8 cellular contexts compared by ENCODE assay signal in the genomic region with DNA sequence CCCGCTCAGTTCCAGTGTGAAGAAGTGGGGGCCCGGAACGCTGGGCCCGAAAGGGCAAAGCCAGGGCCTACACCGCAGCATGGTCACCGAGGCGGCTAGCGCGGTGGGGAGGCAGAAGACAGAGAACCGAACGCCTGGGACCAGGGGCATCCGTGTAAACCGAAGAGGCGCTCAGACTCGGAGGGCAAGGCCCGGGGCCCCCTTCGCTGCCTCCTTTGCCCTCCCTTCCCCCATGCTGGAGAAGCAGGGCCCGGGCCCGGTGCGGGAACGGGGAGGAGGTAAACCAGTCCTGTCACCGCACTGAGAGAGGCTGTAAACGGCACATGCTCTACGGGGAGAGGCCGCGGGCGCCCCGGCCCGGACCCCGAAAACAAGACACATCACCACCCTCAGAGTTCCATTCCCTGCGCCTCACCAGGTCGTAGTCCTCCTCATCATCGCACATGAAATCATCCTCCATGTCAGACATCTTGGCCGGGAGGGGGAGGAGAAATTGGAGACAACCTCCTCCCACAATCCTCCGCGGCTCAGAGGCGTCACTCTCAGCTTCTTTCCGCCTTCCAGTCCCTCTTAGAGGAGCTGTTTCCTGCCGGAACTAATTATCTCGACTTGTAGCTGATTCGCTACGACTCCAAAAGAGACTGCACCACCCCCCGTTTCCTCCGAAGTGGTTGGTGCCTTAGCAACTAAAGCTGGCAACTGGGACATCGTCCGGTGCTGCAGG. TPM values are rescaled to one million over a fixed set of nuclear protein-coding genes. Genes with fewer than 3 reads are reported as not detected.
A peak's percentile ranks its signal among the peaks of the same experiment; 100 is the strongest.
DNase-seq lines count a peak whose midpoint lies in the region; ATAC-seq and TF ChIP-seq lines count a peak whose summit lies in the region.

A gene (minus strand): TSS at position 490 of the 724 bp plus-strand sequence. CDS start 21 bp downstream, at position 469.

- no peaks in the 10 kb centered on the region for H3K27me3 ChIP-seq in GM06990 (replicated peaks; ENCODE audit: control insufficient read depth, insufficient read depth, low read length)

- ATAC-seq in HG02588 (IDR thresholded peaks at IDR 0.05; ENCODE audit: unreplicated experiment) = peak; percentile 91
- peak; percentile 97 to 98 for ATAC-seq in activated naive CD4-positive, alpha-beta T cell treated with anti-CD3 and anti-CD28 coated beads, Interleukin-2, amount 50 U/mL, for 72 hours

- H3K9me3 Mint-ChIP-seq in activated naive CD4-positive, alpha-beta T cell treated with anti-CD3 and anti-CD28 coated beads, Interleukin-2, amount 50 U/mL, for 72 hours = no peaks in the 10 kb centered on the region

- H3K27ac Mint-ChIP-seq in activated naive CD4-positive, alpha-beta T cell treated with anti-CD3 and anti-CD28 coated beads, Interleukin-2, amount 50 U/mL, for 72 hours = peak within 1 kb of the TSS; percentile 98 to 99

- no peaks in the 10 kb centered on the region for H3K36me3 ChIP-seq in GM06990 (ENCODE audit: control insufficient read depth, insufficient read depth, low read length)

- DNase-seq in GM06990 (ENCODE audit: extremely low read depth, insufficient read length) (peak; percentile 85), NCI-H1092 (lab: John Stamatoyannopoulos, UW) (peak; percentile 95), SKM-1 (lab: John Stamatoyannopoulos, UW; ENCODE audit: unreplicated experiment) (peak; percentile 98), glomerular endothelial cell (ENCODE audit: extremely low read depth, low read depth, low spot score) (peak; percentile 98), occipital lobe (lab: John Stamatoyannopoulos, UW) (peak; percentile 95)
- peak; percentile 88 to 94 for DNase-seq in activated naive CD4-positive, alpha-beta T cell treated with anti-CD3 and anti-CD28 coated beads, Interleukin-2, amount 50 U/mL, for 72 hours (ENCODE audit: low spot score in 2 of 2)

- peak within 1 kb of the TSS; percentile 74 for H3K27ac ChIP-seq in temporal lobe (ENCODE audit: low read depth, low read length)

- TF ChIP-seq CTCF in GM06990 (IDR thresholded peaks at IDR 0.05; ENCODE audit: insufficient read depth, low read length, poor library complexity, severe bottlenecking) = no peak

- H3K36me3 Mint-ChIP-seq in activated naive CD4-positive, alpha-beta T cell treated with anti-CD3 and anti-CD28 coated beads, Interleukin-2, amount 50 U/mL, for 72 hours = peaks cover 15 to 18% of the 10 kb centered on the region in 2 donors

- peak within 1 kb of the TSS; percentile 96 for H3K4me3 ChIP-seq in GM06990 (replicated peaks; ENCODE audit: low read depth, low read length)

RNA-seq across cellular contexts. Expression of the gene that starts here (rescaled TPM):
- total RNA-seq in activated naive CD4-positive, alpha-beta T cell treated with anti-CD3 and anti-CD28 coated beads, Interleukin-2, amount 50 U/mL, for 72 hours = 100 to 1,000 TPM in 1 of 2 donors, 10 to 100 TPM in 1; 80.9 to 103 TPM
- 41.8 and 45.6 TPM in 2 replicates for total RNA-seq in glomerular endothelial cell
- total RNA-seq in occipital lobe = 97.8 TPM
- total RNA-seq in temporal lobe = 61.7 TPM

Comparison
In these comparisons a context has a peak if more than half of its experiments do, and no peak if none do; other contexts are left out.
1. Peak in every context shown above with its lines: DNase-seq, ATAC-seq, H3K4me3 ChIP-seq and H3K27ac ChIP-seq.